In genomic region chr18:70333757-70334156, GRCh38 we compare ENCODE assay signal across 9 cellular contexts. TPM values are rescaled to one million over a fixed set of nuclear protein-coding genes. Genes with fewer than 3 reads are reported as not detected.
DNase-seq lines count a peak whose midpoint lies in the region; ATAC-seq and TF ChIP-seq lines count a peak whose summit lies in the region.
"Had no signal": no experiment of that assay in that cellular context is flagged by ENCODE, and none has a peak within 500 bp of the region (broad histone marks: within the 10 kb centered on the region; RNA-seq: fewer than 3 reads in every experiment).

No MANE protein-coding gene starts in this region.

- no peaks in the 10 kb centered on the region for H4K20me1 ChIP-seq in Karpas-422 (ENCODE audit: insufficient read depth, low read depth, low read length)

- H3K4me1 Mint-ChIP-seq in natural killer cell treated with Interleukin-12 subunit alpha and Interleukin-12 subunit beta and Interleukin-15 and Interleukin-18, amount 100 ng/mL, for 72 hours (ENCODE audit: low read depth in 2 of 2) = peaks cover 0 to under 1% of the 10 kb centered on the region in 2 donors

- no peaks in the 10 kb centered on the region for H3K27me3 ChIP-seq in suprapubic skin
- H3K27me3 ChIP-seq in Karpas-422 (ENCODE audit: low read length) = no peaks in the 10 kb centered on the region

- no peak overlapping the region for H3K9ac ChIP-seq in Karpas-422 (ENCODE audit: low read length)

- H3K4me1 ChIP-seq in suprapubic skin = peaks cover 24% of the 10 kb centered on the region
- no peaks in the 10 kb centered on the region for H3K4me1 ChIP-seq in Karpas-422 (ENCODE audit: low read length)

- POLR2A ChIA-PET in RWPE1 (lab: Yijun Ruan, JAX; ENCODE audit: low non-redundant PET) = no interaction called here

- H3K27ac ChIP-seq in RWPE1 (no peak overlapping the region), suprapubic skin (no peak overlapping the region), Karpas-422 (ENCODE audit: low read length) (no peak overlapping the region)

- DNase-seq in EL (peak; percentile 95), RWPE1 (ENCODE audit: low spot score) (peak; percentile 64), fibroblast of pulmonary artery (ENCODE audit: low read depth) (peak; percentile 94), renal cortical epithelial cell (ENCODE audit: low read depth) (peak; percentile 94), suprapubic skin (ENCODE audit: low spot score in 2 of 2) (no peak), NCI-H82 (lab: John Stamatoyannopoulos, UW) (no peak), Karpas-422 (no peak)
- DNase-seq in natural killer cell treated with Interleukin-12 subunit alpha and Interleukin-12 subunit beta and Interleukin-15 and Interleukin-18, amount 100 ng/mL, for 72 hours (ENCODE audit: low spot score) = no peak
- DNase-seq: NCI-H2081 treated with DMSO at 0.1 percent for 48 hours had no signal

- H2AFZ ChIP-seq in Karpas-422 (ENCODE audit: low read length) = no peak overlapping the region

- no peak for ATAC-seq in natural killer cell treated with Interleukin-12 subunit alpha and Interleukin-12 subunit beta and Interleukin-15 and Interleukin-18, amount 100 ng/mL, for 72 hours

- no peak overlapping the region for H3K4me2 ChIP-seq in Karpas-422 (ENCODE audit: low read depth, low read length, poor library complexity, severe bottlenecking)

- H3K9me2 ChIP-seq in Karpas-422 (replicated peaks; ENCODE audit: insufficient read depth, low read length) = no peaks in the 10 kb centered on the region

- no peak overlapping the region for H3K4me3 ChIP-seq in fibroblast of pulmonary artery (replicated peaks; ENCODE audit: low read depth, low read length)
- no peak overlapping the region for H3K4me3 ChIP-seq in suprapubic skin
- no peak overlapping the region for H3K4me3 ChIP-seq in Karpas-422 (ENCODE audit: low read length)

- H3K9me3 ChIP-seq in suprapubic skin (no peaks in the 10 kb centered on the region), Karpas-422 (ENCODE audit: low read length) (no peaks in the 10 kb centered on the region)

- TF ChIP-seq EP300 in suprapubic skin (IDR thresholded peaks at IDR 0.05) = no peak

- no peaks in the 10 kb centered on the region for H3K9me3 Mint-ChIP-seq in natural killer cell treated with Interleukin-12 subunit alpha and Interleukin-12 subunit beta and Interleukin-15 and Interleukin-18, amount 100 ng/mL, for 72 hours

- CTCF ChIA-PET in RWPE1 (lab: Yijun Ruan, JAX) = interaction anchor here (0.6 to 1.8 kb wide), 3 partner anchors 8 to 137 kb away, joined by 3 to 6 read pairs (median 3); no protein-coding TSS in a partner anchor

- no peak overlapping the region for H3K27ac Mint-ChIP-seq in natural killer cell treated with Interleukin-12 subunit alpha and Interleukin-12 subunit beta and Interleukin-15 and Interleukin-18, amount 100 ng/mL, for 72 hours

- H3K4me3 Mint-ChIP-seq in natural killer cell treated with Interleukin-12 subunit alpha and Interleukin-12 subunit beta and Interleukin-15 and Interleukin-18, amount 100 ng/mL, for 72 hours = no peak overlapping the region

- WGBS in suprapubic skin = 45% methylated on average over 2 of the region's 2 CpGs

- H3K36me3 ChIP-seq in suprapubic skin (peaks cover under 1% of the 10 kb centered on the region), Karpas-422 (ENCODE audit: insufficient read depth, low read length) (no peaks in the 10 kb centered on the region)

- no peak for TF ChIP-seq CTCF in RWPE1 (conservative IDR thresholded peaks at IDR 0.05; ENCODE audit: low read depth)
- TF ChIP-seq CTCF in fibroblast of pulmonary artery (IDR thresholded peaks at IDR 0.05; ENCODE audit: low read length, missing control alignments) = no peak
- no peak for TF ChIP-seq CTCF in suprapubic skin (IDR thresholded peaks at IDR 0.05)

- TF ChIP-seq POLR2A in suprapubic skin (IDR thresholded peaks at IDR 0.05) = no peak

- H3K79me2 ChIP-seq in Karpas-422 (ENCODE audit: low read length) = no peaks in the 10 kb centered on the region

- H3K27me3 Mint-ChIP-seq in natural killer cell treated with Interleukin-12 subunit alpha and Interleukin-12 subunit beta and Interleukin-15 and Interleukin-18, amount 100 ng/mL, for 72 hours = no peaks in the 10 kb centered on the region

- no peaks in the 10 kb centered on the region for H3K36me3 Mint-ChIP-seq in natural killer cell treated with Interleukin-12 subunit alpha and Interleukin-12 subunit beta and Interleukin-15 and Interleukin-18, amount 100 ng/mL, for 72 hours

RNA-seq across cellular contexts. Expression of gene SOCS6, which starts 44.9 kb away (rescaled TPM):
- total RNA-seq in renal cortical epithelial cell = 27.6 and 37.9 TPM in 2 replicates
- 10 to 100 TPM; 16.3 to 26.5 (median 18.5) TPM for total RNA-seq in suprapubic skin
- total RNA-seq in Karpas-422 (2014; rRNA removed; shearing (Covaris generic); ENCODE audit: low replicate concordance) = not detected in 2 replicates
- total RNA-seq in natural killer cell treated with Interleukin-12 subunit alpha and Interleukin-12 subunit beta and Interleukin-15 and Interleukin-18, amount 100 ng/mL, for 72 hours = 1 to 10 TPM; 2.8 to 5.4 TPM

Comparison
In these comparisons a context has a peak if more than half of its experiments do, and no peak if none do; other contexts are left out.
1. DNase-seq: peak in EL (single experiment), RWPE1 (single experiment), fibroblast of pulmonary artery (single experiment) and renal cortical epithelial cell (single experiment); none in suprapubic skin (0 of 2), NCI-H82 (single experiment), Karpas-422 (single experiment) and natural killer cell treated with Interleukin-12 subunit alpha and Interleukin-12 subunit beta and Interleukin-15 and Interleukin-18, amount 100 ng/mL, for 72 hours (single experiment).